In the genomic region with DNA sequence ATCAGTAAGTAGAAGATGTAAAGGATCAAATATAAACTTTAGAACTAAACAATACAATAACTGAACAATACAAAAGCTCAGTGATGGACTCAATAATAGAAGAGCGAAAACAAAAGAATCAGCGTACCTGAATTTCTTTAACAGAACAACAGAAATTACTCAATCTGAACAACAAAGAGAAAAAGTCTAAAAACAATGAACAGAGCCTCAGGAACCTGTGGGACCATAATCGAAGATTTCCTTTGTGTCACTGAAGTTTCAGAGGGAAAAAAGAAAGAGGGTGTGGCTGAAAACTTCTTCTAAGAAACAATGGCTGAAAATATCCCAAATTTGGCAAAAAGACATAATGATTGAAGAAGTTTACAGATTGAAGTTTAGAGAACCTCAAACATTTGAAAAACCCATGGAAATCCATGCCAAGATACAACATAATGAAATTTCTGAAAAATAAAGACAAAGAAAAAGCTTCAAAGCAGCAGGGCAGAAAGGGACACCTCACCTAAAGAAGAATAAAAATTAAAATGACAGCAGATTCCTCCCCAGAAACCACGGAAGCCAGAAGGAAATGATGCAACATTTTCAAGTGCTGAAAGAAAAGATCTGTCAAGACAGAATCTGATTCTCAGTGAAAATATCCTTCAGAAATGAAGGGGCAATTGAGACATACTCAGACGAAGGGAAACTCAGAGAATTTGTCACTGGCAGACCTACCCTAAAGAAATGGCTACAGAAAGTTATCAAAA, we compare ENCODE assay signal across 10 cellular contexts.
DNase-seq lines count a peak whose midpoint lies in the region; ATAC-seq and TF ChIP-seq lines count a peak whose summit lies in the region.
"Had no signal": no experiment of that assay in that cellular context is flagged by ENCODE, and none has a peak within 500 bp of the region (broad histone marks: within the 10 kb centered on the region; RNA-seq: fewer than 3 reads in every experiment).

No MANE protein-coding gene starts in this region.

- no peaks in the 10 kb centered on the region for H3K36me3 ChIP-seq in SK-N-MC (ENCODE audit: insufficient read depth, low read length)

- no peak overlapping the region for H3K27ac ChIP-seq in SK-N-MC

- no peaks in the 10 kb centered on the region for H3K27me3 Mint-ChIP-seq in stimulated activated naive CD8-positive, alpha-beta T cell treated with anti-CD3 and anti-CD28 coated beads, Interleukin-15, Interleukin-2, amounts not matched to agents 100 ng/mL and 50 ng/mL, for 24 hours
- H3K27me3 Mint-ChIP-seq: CD4-positive, alpha-beta T cell had no signal

- peaks cover 10% of the 10 kb centered on the region for H3K36me3 Mint-ChIP-seq in stimulated activated naive CD8-positive, alpha-beta T cell treated with anti-CD3 and anti-CD28 coated beads, Interleukin-15, Interleukin-2, amounts not matched to agents 100 ng/mL and 50 ng/mL, for 24 hours (ENCODE audit: low read depth)

- H3K27ac Mint-ChIP-seq in stimulated activated naive CD8-positive, alpha-beta T cell treated with anti-CD3 and anti-CD28 coated beads, Interleukin-15, Interleukin-2, amounts not matched to agents 100 ng/mL and 50 ng/mL, for 24 hours: peak overlapping the region; percentile 90
- H3K27ac Mint-ChIP-seq: CD4-positive, alpha-beta T cell had no signal

- no peak for DNase-seq in stimulated activated naive CD8-positive, alpha-beta T cell treated with anti-CD3 and anti-CD28 coated beads, Interleukin-15, Interleukin-2, amounts not matched to agents 100 U/mL and 50 U/mL, for 24 hours
- DNase-seq in SK-N-MC (ENCODE audit: low read depth, low spot score) (peak; percentile 34), dermis blood vessel endothelial cell (peak; percentile 13), NCI-H2227 treated with DMSO at 0.1 percent for 48 hours (lab: John Stamatoyannopoulos, UW) (no peak)
- DNase-seq: CD4-positive, alpha-beta T cell; Right ventricle myocardium superior had no signal

- H3K9me3 ChIP-seq in SK-N-MC (ENCODE audit: low read depth, low read length): no peaks in the 10 kb centered on the region

- TF ChIP-seq POLR2A in GM18505 (IDR thresholded peaks at IDR 0.05; ENCODE audit: borderline replicate concordance, extremely low read depth, insufficient read depth, insufficient read length): no peak

- no peaks in the 10 kb centered on the region for H3K9me3 Mint-ChIP-seq in stimulated activated naive CD8-positive, alpha-beta T cell treated with anti-CD3 and anti-CD28 coated beads, Interleukin-15, Interleukin-2, amounts not matched to agents 100 ng/mL and 50 ng/mL, for 24 hours
- H3K9me3 Mint-ChIP-seq: CD4-positive, alpha-beta T cell had no signal

- peaks cover 24% of the 10 kb centered on the region for H3K4me1 Mint-ChIP-seq in stimulated activated naive CD8-positive, alpha-beta T cell treated with anti-CD3 and anti-CD28 coated beads, Interleukin-15, Interleukin-2, amounts not matched to agents 100 ng/mL and 50 ng/mL, for 24 hours (ENCODE audit: low read depth)

- H3K4me3 Mint-ChIP-seq in stimulated activated naive CD8-positive, alpha-beta T cell treated with anti-CD3 and anti-CD28 coated beads, Interleukin-15, Interleukin-2, amounts not matched to agents 100 ng/mL and 50 ng/mL, for 24 hours: peak overlapping the region; percentile 60
- H3K4me3 Mint-ChIP-seq: CD4-positive, alpha-beta T cell had no signal

- no peak for ATAC-seq in stimulated activated naive CD8-positive, alpha-beta T cell treated with anti-CD3 and anti-CD28 coated beads, Interleukin-15, Interleukin-2, amounts not matched to agents 100 U/mL and 50 U/mL, for 24 hours
- ATAC-seq in HG03139 (IDR thresholded peaks at IDR 0.05; ENCODE audit: unreplicated experiment) (no peak), HG02884 (IDR thresholded peaks at IDR 0.05; ENCODE audit: unreplicated experiment) (no peak), GM18505 (IDR thresholded peaks at IDR 0.05; ENCODE audit: unreplicated experiment) (no peak)

- no peak overlapping the region for H3K9ac ChIP-seq in SK-N-MC (ENCODE audit: insufficient read length)

- H3K4me3 ChIP-seq in SK-N-MC: peak overlapping the region; percentile 32

Comparison
In these comparisons a context has a peak if more than half of its experiments do, and no peak if none do; other contexts are left out.
1. DNase-seq: peak in SK-N-MC (single experiment) and dermis blood vessel endothelial cell (single experiment); none in stimulated activated naive CD8-positive, alpha-beta T cell treated with anti-CD3 and anti-CD28 coated beads, Interleukin-15, Interleukin-2, amounts not matched to agents 100 U/mL and 50 U/mL, for 24 hours (single experiment) and NCI-H2227 treated with DMSO at 0.1 percent for 48 hours (single experiment).